ENCODE assay signal across 16 cellular contexts in the genomic region with DNA sequence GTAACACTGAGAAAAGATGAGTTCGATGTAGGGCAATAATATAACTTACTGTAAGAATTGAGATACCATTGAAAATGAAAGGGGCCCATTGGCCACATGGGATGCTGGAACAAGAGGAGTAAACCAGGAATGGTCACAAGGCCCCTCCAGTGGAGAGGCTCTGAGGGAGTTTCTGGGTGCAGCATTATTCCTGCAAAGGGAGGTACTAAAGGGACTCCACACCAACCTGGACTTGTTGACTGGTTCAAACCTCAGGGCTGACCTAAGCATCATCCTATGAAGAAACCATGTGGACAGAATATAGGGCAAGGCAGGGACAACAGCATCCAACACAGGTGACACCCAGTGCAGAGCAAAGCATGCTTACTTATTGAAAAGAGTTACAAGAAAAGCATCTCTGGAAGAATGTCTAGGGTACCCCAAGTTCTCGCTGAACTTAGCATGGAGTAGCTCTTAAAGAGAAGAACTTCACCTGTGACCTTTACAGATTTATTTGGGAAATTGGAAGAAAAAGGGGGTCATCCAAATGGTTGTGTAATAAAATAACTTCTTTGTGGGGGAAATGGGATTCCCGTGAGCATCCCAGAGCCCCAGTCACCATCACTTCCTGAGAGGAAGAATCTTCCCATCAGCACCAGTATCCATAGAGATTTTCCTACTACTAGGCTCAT. TPM values are rescaled to one million over a fixed set of nuclear protein-coding genes. Genes with fewer than 3 reads are reported as not detected.
DNase-seq lines count a peak whose midpoint lies in the region; ATAC-seq and TF ChIP-seq lines count a peak whose summit lies in the region.
"Had no signal": no experiment of that assay in that cellular context is flagged by ENCODE, and none has a peak within 500 bp of the region (broad histone marks: within the 10 kb centered on the region; RNA-seq: fewer than 3 reads in every experiment).

No MANE protein-coding gene starts in this region.

- H3K4me3 ChIP-seq in KMS-11 (IDR thresholded peaks at IDR 0.05; ENCODE audit: insufficient read depth, low read depth, low read length), result no peak overlapping the region
- peak overlapping the region; percentile 19 for H3K4me3 ChIP-seq in naive thymus-derived CD4-positive, alpha-beta T cell (ENCODE audit: low read length)

- peak overlapping the region; percentile 100 for H3K27ac Mint-ChIP-seq in T-helper 1 cell treated with Interleukin-12 subunit alpha and Interleukin-12 subunit beta and Interleukin-4 antibody, amounts not matched to agents 30 μg/mL and 1 μg/mL, for 36 hours
- H3K27ac Mint-ChIP-seq in activated T-helper 1 cell treated with anti-CD3 and anti-CD28 coated beads, Interleukin-12 subunit alpha, Interleukin-12 subunit beta, Interleukin-2, Interleukin-4 antibody, amounts not matched to agents 30 ng/mL and 10 ng/mL and 1 ng/mL, durations not matched to agents 14 hours and 24 hours and 36 hours, result peak overlapping the region; percentile 99
- H3K27ac Mint-ChIP-seq in naive thymus-derived CD4-positive, alpha-beta T cell, result peak overlapping the region; percentile 99 to 100 (median 100)

- no peaks in the 10 kb centered on the region for H3K79me2 ChIP-seq in KMS-11 (ENCODE audit: insufficient read depth, low read depth)

- no peaks in the 10 kb centered on the region for H4K20me1 ChIP-seq in KMS-11 (ENCODE audit: insufficient read depth)

- CTCF ChIA-PET in naive thymus-derived CD4-positive, alpha-beta T cell (lab: Charles Lee), result interaction anchor here (9.0 kb wide), 1 partner anchor 12 kb away, joined by 314 read pairs; no protein-coding TSS in a partner anchor

- no peaks in the 10 kb centered on the region for H3K9me3 ChIP-seq in naive thymus-derived CD4-positive, alpha-beta T cell (ENCODE audit: control insufficient read depth in 2 of 3, low read length in 3 of 3)

- peaks cover 62% of the 10 kb centered on the region for H3K4me1 ChIP-seq in KMS-11 (ENCODE audit: low read depth, poor library complexity, severe bottlenecking)
- H3K4me1 ChIP-seq in naive thymus-derived CD4-positive, alpha-beta T cell (ENCODE audit: control insufficient read depth in 2 of 2, insufficient read depth in 2 of 2, low read length in 2 of 2), result peaks cover 95% of the 10 kb centered on the region in 2 donors

- H3K4me1 Mint-ChIP-seq in T-helper 1 cell treated with Interleukin-12 subunit alpha and Interleukin-12 subunit beta and Interleukin-4 antibody, amounts not matched to agents 30 μg/mL and 1 μg/mL, for 36 hours (ENCODE audit: low read depth), result peaks cover 86% of the 10 kb centered on the region
- peaks cover 100% of the 10 kb centered on the region for H3K4me1 Mint-ChIP-seq in activated T-helper 1 cell treated with anti-CD3 and anti-CD28 coated beads, Interleukin-12 subunit alpha, Interleukin-12 subunit beta, Interleukin-2, Interleukin-4 antibody, amounts not matched to agents 30 ng/mL and 10 ng/mL and 1 ng/mL, durations not matched to agents 14 hours and 24 hours and 36 hours (ENCODE audit: low read depth)
- peaks cover 70 to 99% (median 96%) of the 10 kb centered on the region in 7 donors for H3K4me1 Mint-ChIP-seq in naive thymus-derived CD4-positive, alpha-beta T cell

- intact Hi-C loops in activated T-helper 1 cell treated with anti-CD3 and anti-CD28 coated beads, Interleukin-12 subunit alpha, Interleukin-12 subunit beta, Interleukin-2, Interleukin-4 antibody, amounts not matched to agents 30 ng/mL and 10 ng/mL and 1 ng/mL, durations not matched to agents 14 hours and 24 hours and 36 hours (cut with micrococcal nuclease), result loop anchor here (5.0 to 10.0 kb wide), 5 partner anchors 308 to 1881 kb away; a partner anchor contains a TSS
- intact Hi-C loops in naive thymus-derived CD4-positive, alpha-beta T cell (cut with micrococcal nuclease), result loop anchor here (5.0 to 10.0 kb wide), 3 partner anchors 577 to 1251 kb away; a partner anchor contains a TSS

- no peak for DNase-seq in T-helper 1 cell
- DNase-seq in activated T-helper 1 cell treated with anti-CD3 and anti-CD28 coated beads, Interleukin-12 subunit alpha, Interleukin-12 subunit beta, Interleukin-2, Interleukin-4 antibody, amounts not matched to agents 30 ng/mL and 10 ng/mL and 1 ng/mL, durations not matched to agents 14 hours and 24 hours and 36 hours (ENCODE audit: low spot score), result no peak
- no peak for DNase-seq in naive thymus-derived CD4-positive, alpha-beta T cell
- no peak for DNase-seq in HuH-7.5 (ENCODE audit: low spot score)
- DNase-seq in NCI-H1436 (lab: John Stamatoyannopoulos, UW), result no peak
- no peak for DNase-seq in GM10266 (ENCODE audit: extremely low spot score)
- DNase-seq: anterior cingulate cortex, NCI-H187, NCI-H510A treated with DMSO at 0.1 percent for 48 hours, retina, trophoblast cell had no signal

- POLR2A ChIA-PET in naive thymus-derived CD4-positive, alpha-beta T cell (lab: Charles Lee), result interaction anchor here (0.7 to 33.1 kb wide), 17 partner anchors 2 to 572 kb away, joined by 3 to 5102 read pairs (median 35); a partner anchor contains a TSS

- no peak overlapping the region for H3K27ac ChIP-seq in KMS-11
- H3K27ac ChIP-seq in naive thymus-derived CD4-positive, alpha-beta T cell (ENCODE audit: low read depth, low read length), result peak overlapping the region; percentile 98
- H3K27ac ChIP-seq: 22Rv1 had no signal

- no peaks in the 10 kb centered on the region for H3K27me3 Mint-ChIP-seq in T-helper 1 cell treated with Interleukin-12 subunit alpha and Interleukin-12 subunit beta and Interleukin-4 antibody, amounts not matched to agents 30 μg/mL and 1 μg/mL, for 36 hours (ENCODE audit: low read depth)
- H3K27me3 Mint-ChIP-seq in activated T-helper 1 cell treated with anti-CD3 and anti-CD28 coated beads, Interleukin-12 subunit alpha, Interleukin-12 subunit beta, Interleukin-2, Interleukin-4 antibody, amounts not matched to agents 30 ng/mL and 10 ng/mL and 1 ng/mL, durations not matched to agents 14 hours and 24 hours and 36 hours (ENCODE audit: insufficient read depth), result peaks cover 2% of the 10 kb centered on the region
- peaks cover 0 to 3% (median 0%) of the 10 kb centered on the region in 5 donors for H3K27me3 Mint-ChIP-seq in naive thymus-derived CD4-positive, alpha-beta T cell

- TF ChIP-seq CTCF in KMS-11 (conservative IDR thresholded peaks at IDR 0.05; ENCODE audit: low read depth, low read length) (no peak), GM10266 (IDR thresholded peaks at IDR 0.05; ENCODE audit: control insufficient read depth, insufficient read depth, low read depth, missing control alignments) (no peak)

- no peak for ATAC-seq in naive thymus-derived CD4-positive, alpha-beta T cell

- no peaks in the 10 kb centered on the region for H3K9me3 Mint-ChIP-seq in T-helper 1 cell treated with Interleukin-12 subunit alpha and Interleukin-12 subunit beta and Interleukin-4 antibody, amounts not matched to agents 30 μg/mL and 1 μg/mL, for 36 hours
- no peaks in the 10 kb centered on the region for H3K9me3 Mint-ChIP-seq in activated T-helper 1 cell treated with anti-CD3 and anti-CD28 coated beads, Interleukin-12 subunit alpha, Interleukin-12 subunit beta, Interleukin-2, Interleukin-4 antibody, amounts not matched to agents 30 ng/mL and 10 ng/mL and 1 ng/mL, durations not matched to agents 14 hours and 24 hours and 36 hours
- peaks cover 0 to 9% (median 0%) of the 10 kb centered on the region in 11 donors for H3K9me3 Mint-ChIP-seq in naive thymus-derived CD4-positive, alpha-beta T cell

- no peak overlapping the region for H3K9ac ChIP-seq in KMS-11

- H3K4me2 ChIP-seq in KMS-11, result peak overlapping the region; percentile 77; the same call in 1 of the 2 replicates

- H3K36me3 ChIP-seq in KMS-11 (ENCODE audit: insufficient read depth), result no peaks in the 10 kb centered on the region
- peaks cover 21 to 26% (median 24%) of the 10 kb centered on the region in 3 experiments for H3K36me3 ChIP-seq in naive thymus-derived CD4-positive, alpha-beta T cell (ENCODE audit: control insufficient read depth in 2 of 3, insufficient read depth in 3 of 3, low read length in 3 of 3)

- H3K4me3 Mint-ChIP-seq in T-helper 1 cell treated with Interleukin-12 subunit alpha and Interleukin-12 subunit beta and Interleukin-4 antibody, amounts not matched to agents 30 μg/mL and 1 μg/mL, for 36 hours, result peak overlapping the region; percentile 22
- H3K4me3 Mint-ChIP-seq in activated T-helper 1 cell treated with anti-CD3 and anti-CD28 coated beads, Interleukin-12 subunit alpha, Interleukin-12 subunit beta, Interleukin-2, Interleukin-4 antibody, amounts not matched to agents 30 ng/mL and 10 ng/mL and 1 ng/mL, durations not matched to agents 14 hours and 24 hours and 36 hours, result peak overlapping the region; percentile 97
- H3K4me3 Mint-ChIP-seq in naive thymus-derived CD4-positive, alpha-beta T cell, result peak overlapping the region; percentile 80 to 100 (median 95)

- H3K27me3 ChIP-seq in KMS-11 (ENCODE audit: insufficient read depth, low read depth), result no peaks in the 10 kb centered on the region
- H3K27me3 ChIP-seq in naive thymus-derived CD4-positive, alpha-beta T cell (ENCODE audit: control insufficient read depth in 2 of 2, insufficient read depth in 2 of 2, low read length in 2 of 2), result no peaks in the 10 kb centered on the region

- no peak overlapping the region for H2AFZ ChIP-seq in KMS-11 (ENCODE audit: low read depth)

- peaks cover 50% of the 10 kb centered on the region for H3K36me3 Mint-ChIP-seq in T-helper 1 cell treated with Interleukin-12 subunit alpha and Interleukin-12 subunit beta and Interleukin-4 antibody, amounts not matched to agents 30 μg/mL and 1 μg/mL, for 36 hours (ENCODE audit: low read depth)
- peaks cover 51% of the 10 kb centered on the region for H3K36me3 Mint-ChIP-seq in activated T-helper 1 cell treated with anti-CD3 and anti-CD28 coated beads, Interleukin-12 subunit alpha, Interleukin-12 subunit beta, Interleukin-2, Interleukin-4 antibody, amounts not matched to agents 30 ng/mL and 10 ng/mL and 1 ng/mL, durations not matched to agents 14 hours and 24 hours and 36 hours (ENCODE audit: low read depth)
- H3K36me3 Mint-ChIP-seq in naive thymus-derived CD4-positive, alpha-beta T cell, result peaks cover 20 to 55% (median 40%) of the 10 kb centered on the region in 5 donors

RNA-seq across cellular contexts. Expression of a gene that starts 34.7 kb away (rescaled TPM):
- not detected in 2 replicates for total RNA-seq in activated T-helper 1 cell treated with anti-CD3 and anti-CD28 coated beads, Interleukin-12 subunit alpha, Interleukin-12 subunit beta, Interleukin-2, Interleukin-4 antibody, amounts not matched to agents 30 ng/mL and 10 ng/mL and 1 ng/mL, durations not matched to agents 14 hours and 24 hours and 36 hours
- not detected for total RNA-seq in naive thymus-derived CD4-positive, alpha-beta T cell
- polyA plus RNA-seq in naive thymus-derived CD4-positive, alpha-beta T cell, result not detected
- total RNA-seq: lung microvascular endothelial cell had no signal

RNA-seq across cellular contexts. Expression of a gene that starts 49.4 kb away (rescaled TPM):
- 5.6 and 6.0 TPM in 2 replicates for total RNA-seq in activated T-helper 1 cell treated with anti-CD3 and anti-CD28 coated beads, Interleukin-12 subunit alpha, Interleukin-12 subunit beta, Interleukin-2, Interleukin-4 antibody, amounts not matched to agents 30 ng/mL and 10 ng/mL and 1 ng/mL, durations not matched to agents 14 hours and 24 hours and 36 hours
- 100 to 1,000 TPM in 2 of 5 experiments, 10 to 100 TPM in 2, 1 to 10 TPM in 1; 9.8 to 110 (median 78.8) TPM for total RNA-seq in naive thymus-derived CD4-positive, alpha-beta T cell
- polyA plus RNA-seq in naive thymus-derived CD4-positive, alpha-beta T cell, result 10 to 100 TPM; 36.9 to 55.6 TPM

RNA-seq across cellular contexts. Expression of a gene that starts 56.2 kb away (rescaled TPM):
- total RNA-seq in activated T-helper 1 cell treated with anti-CD3 and anti-CD28 coated beads, Interleukin-12 subunit alpha, Interleukin-12 subunit beta, Interleukin-2, Interleukin-4 antibody, amounts not matched to agents 30 ng/mL and 10 ng/mL and 1 ng/mL, durations not matched to agents 14 hours and 24 hours and 36 hours, result not detected in 2 replicates
- total RNA-seq in naive thymus-derived CD4-positive, alpha-beta T cell, result not detected
- not detected for polyA plus RNA-seq in naive thymus-derived CD4-positive, alpha-beta T cell
- total RNA-seq: glomerular endothelial cell, lung microvascular endothelial cell had no signal

Comparison
In these comparisons a context has a peak if more than half of its experiments do, and no peak if none do; other contexts are left out.
1. H3K4me3 Mint-ChIP-seq: peak in every context shown above with its lines; median percentile 97 in activated T-helper 1 cell treated with anti-CD3 and anti-CD28 coated beads, Interleukin-12 subunit alpha, Interleukin-12 subunit beta, Interleukin-2, Interleukin-4 antibody, amounts not matched to agents 30 ng/mL and 10 ng/mL and 1 ng/mL, durations not matched to agents 14 hours and 24 hours and 36 hours; 95 in naive thymus-derived CD4-positive, alpha-beta T cell; 22 in T-helper 1 cell treated with Interleukin-12 subunit alpha and Interleukin-12 subunit beta and Interleukin-4 antibody, amounts not matched to agents 30 μg/mL and 1 μg/mL, for 36 hours.